ENCODE assay signal across 19 cellular contexts in genomic region chr1:31799895-31800676, GRCh38. TPM values are rescaled to one million over a fixed set of nuclear protein-coding genes. Genes with fewer than 3 reads are reported as not detected.
DNase-seq lines count a peak whose midpoint lies in the region; ATAC-seq and TF ChIP-seq lines count a peak whose summit lies in the region.
"Had no signal": no experiment of that assay in that cellular context is flagged by ENCODE, and none has a peak within 500 bp of the region (broad histone marks: within the 10 kb centered on the region; RNA-seq: fewer than 3 reads in every experiment).

No MANE protein-coding gene starts in this region.

- peak; percentile 2 for DNase-seq in HuH-7.5 (ENCODE audit: low spot score)
- peak; percentile 3 for DNase-seq in hepatocyte (ENCODE audit: low spot score)
- DNase-seq in posterior vena cava (ENCODE audit: low spot score), result peak; percentile 62
- DNase-seq in left colon, result no peak
- no peak for DNase-seq in cerebellum (ENCODE audit: low spot score)
- DNase-seq: immature natural killer cell; KG1; mammary epithelial cell; MV-4-11; naive thymus-derived CD8-positive, alpha-beta T cell; NCI-H2029; NK-92 treated with Interleukin-12 subunit alpha and Interleukin-12 subunit beta, amount 100 ng/mL, for 24 hours; stimulated activated naive CD4-positive, alpha-beta T cell; trophoblast cell had no signal

- no peaks in the 10 kb centered on the region for H3K27me3 ChIP-seq in BLaER1
- peaks cover 3% of the 10 kb centered on the region for H3K27me3 ChIP-seq in hepatocyte
- H3K27me3 ChIP-seq: dorsolateral prefrontal cortex had no signal

- no peaks in the 10 kb centered on the region for H3K9me2 ChIP-seq in hepatocyte (replicated peaks; ENCODE audit: insufficient read depth)

- peak overlapping the region; percentile 61 for H3K4me2 ChIP-seq in BLaER1
- no peak overlapping the region for H3K4me2 ChIP-seq in hepatocyte

- H3K4me1 ChIP-seq in BLaER1, result peaks cover 56% of the 10 kb centered on the region
- peaks cover 7% of the 10 kb centered on the region for H3K4me1 ChIP-seq in hepatocyte (ENCODE audit: insufficient read depth)

- WGBS in hepatocyte (ENCODE audit: low lambda C conversion rate, missing lambda C conversion rate), result 89% methylated on average over 16 of the region's 16 CpGs

- H3K9me3 ChIP-seq in BLaER1 (no peaks in the 10 kb centered on the region), hepatocyte (ENCODE audit: low read depth) (no peaks in the 10 kb centered on the region)
- H3K9me3 ChIP-seq: HAP-1 had no signal

- no peak overlapping the region for H2AFZ ChIP-seq in hepatocyte

- no peaks in the 10 kb centered on the region for H3K79me2 ChIP-seq in hepatocyte

- no peak overlapping the region for H3K9ac ChIP-seq in BLaER1

- H4K20me1 ChIP-seq in BLaER1 (no peaks in the 10 kb centered on the region), hepatocyte (ENCODE audit: insufficient read depth, poor library complexity, severe bottlenecking) (no peaks in the 10 kb centered on the region)

- ATAC-seq in left colon (no peak), GM19463 (IDR thresholded peaks at IDR 0.05; ENCODE audit: unreplicated experiment) (no peak)
- ATAC-seq: naive thymus-derived CD8-positive, alpha-beta T cell had no signal

- no peak for TF ChIP-seq CTCF in hepatocyte (IDR thresholded peaks at IDR 0.05; ENCODE audit: poor library complexity)

- no peak overlapping the region for H3K4me3 ChIP-seq in BLaER1
- H3K4me3 ChIP-seq in hepatocyte, result no peak overlapping the region
- H3K4me3 ChIP-seq: dorsolateral prefrontal cortex, HAP-1 had no signal

- intact Hi-C loops in posterior vena cava (cut with DNase I) (loop anchor here in 1 of 2 donors (10.0 kb wide), 1 partner anchor 165 kb away; no protein-coding TSS in a partner anchor), left colon (cut with DNase I, micrococcal nuclease) (no loop called here)

- H3K27ac ChIP-seq in BLaER1 (no peak overlapping the region), hepatocyte (no peak overlapping the region)
- H3K27ac ChIP-seq: HL-60 had no signal

- H3K36me3 ChIP-seq in BLaER1, result no peaks in the 10 kb centered on the region
- H3K36me3 ChIP-seq in hepatocyte (replicated peaks; ENCODE audit: insufficient read depth, low read depth), result no peaks in the 10 kb centered on the region
- H3K36me3 ChIP-seq: HAP-1 had no signal

RNA-seq across cellular contexts. Expression of gene SPOCD1, which starts 15.7 kb away (rescaled TPM):
- total RNA-seq in hepatocyte (1.4 and 2.3 TPM in 2 replicates), posterior vena cava (10 to 100 TPM; 13.5 to 23.0 TPM), left colon (under 1 TPM; 0.45 to 0.79 TPM), cerebellum (not detected)
- 2.8 and 2.9 TPM in 2 replicates for polyA plus RNA-seq in hepatocyte
- polyA plus RNA-seq: naive thymus-derived CD8-positive, alpha-beta T cell had no signal

RNA-seq across cellular contexts. Expression of gene ADGRB2, which starts 35.9 kb away (rescaled TPM):
- total RNA-seq in hepatocyte (6.0 and 10.5 TPM in 2 replicates), posterior vena cava (1 to 10 TPM; 3.8 to 5.3 TPM), left colon (under 1 TPM; 0.79 to 0.89 TPM), cerebellum (34.0 TPM)
- 7.7 and 7.8 TPM in 2 replicates for polyA plus RNA-seq in hepatocyte

Comparison
In these comparisons a context has a peak if more than half of its experiments do, and no peak if none do; other contexts are left out.
1. DNase-seq: peak in HuH-7.5 (single experiment), hepatocyte (single experiment) and posterior vena cava (single experiment); none in left colon (0 of 2) and cerebellum (single experiment).